33 cellular contexts compared by ENCODE assay signal in genomic region chr16:8517280-8517679, GRCh38.
"Had no signal": no experiment of that assay in that cellular context is flagged by ENCODE, and none has a peak within 500 bp of the region (broad histone marks: within the 10 kb centered on the region; RNA-seq: fewer than 3 reads in every experiment).

No MANE protein-coding gene starts in this region.

- H3K36me3 ChIP-seq: adrenal gland, brain microvascular endothelial cell, breast epithelium had no signal

- DNase-seq: activated B cell treated with CpG ODN at 0.5 μM for 24 hours; activated CD4-positive, alpha-beta memory T cell treated with anti-CD3 and anti-CD28 coated beads, Interleukin-2, amount 10 ng/mL, durations not matched to agents 7 days and 5 days; activated CD4-positive, alpha-beta T cell treated with anti-CD3 and anti-CD28 coated beads for 4 hours; activated CD4-positive, alpha-beta T cell treated with anti-CD3 and anti-CD28 coated beads, Interleukin-2, amount 10 ng/mL, durations not matched to agents 24 days and 14 days; activated CD4-positive, alpha-beta T cell treated with anti-CD3 and anti-CD28 coated beads, Interleukin-2, amount 50 U/mL, for 1 hour; activated CD4-positive, alpha-beta T cell treated with anti-CD3 and anti-CD28 coated beads, Interleukin-2, amount 50 U/mL, for 4 hours; activated CD4-positive, CD25-positive, alpha-beta regulatory T cell treated with anti-CD3 and anti-CD28 coated beads, Interleukin-2, amount 50 U/mL, for 72 hours; activated CD8-positive, alpha-beta memory T cell treated with anti-CD3 and anti-CD28 coated beads, Interleukin-2, amount 50 U/mL, for 4 hours; activated effector memory CD4-positive, alpha-beta T cell treated with anti-CD3 and anti-CD28 coated beads, Interleukin-2, amount 50 U/mL, for 16 hours; activated gamma-delta T cell treated with Interleukin-2 at 50 U/mL for 16 hours; activated naive CD4-positive, alpha-beta T cell; activated naive CD4-positive, alpha-beta T cell treated with anti-CD3 and anti-CD28 coated beads for 36 hours; activated naive CD4-positive, alpha-beta T cell treated with anti-CD3 and anti-CD28 coated beads, Interleukin-2, amount 50 U/mL, for 16 hours; activated naive CD8-positive, alpha-beta T cell treated with anti-CD3 and anti-CD28 coated beads for 36 hours; activated T-cell treated with anti-CD3 and anti-CD28 coated beads for 4 hours; activated T-cell treated with anti-CD3 and anti-CD28 coated beads, Interleukin-2, amount 50 U/mL, for 1 hour; activated T-cell treated with anti-CD3 and anti-CD28 coated beads, Interleukin-2, amount 50 U/mL, for 4 hours; activated T-cell treated with anti-CD3 and anti-CD28 coated beads, Interleukin-2, amount 50 U/mL, for 72 hours; adrenal gland; amniotic stem cell; aorta; body of pancreas; brain microvascular endothelial cell; central memory CD4-positive, alpha-beta T cell; T-helper 1 cell; T-helper 2 cell; T-helper 9 cell had no signal

- H3K27me3 ChIP-seq: adrenal gland, body of pancreas, brain microvascular endothelial cell had no signal

- H3K4me3 ChIP-seq: adrenal gland, body of pancreas, breast epithelium had no signal

- H3K4me1 ChIP-seq: adrenal gland, breast epithelium had no signal

- ATAC-seq: activated naive CD4-positive, alpha-beta T cell treated with anti-CD3 and anti-CD28 coated beads, Interleukin-2, amount 50 U/mL, for 72 hours; activated T-cell treated with anti-CD3 and anti-CD28 coated beads, Interleukin-2, amount 50 U/mL, for 4 hours; activated T-cell treated with anti-CD3 and anti-CD28 coated beads, Interleukin-2, amount 50 U/mL, for 72 hours; activated T-helper 17 cell treated with anti-CD3 and anti-CD28 coated beads, Interleukin-2, amount 50 U/mL, for 72 hours; body of pancreas had no signal

- FAIRE-seq: astrocyte, TTC549 had no signal

- H3K9me3 ChIP-seq: adrenal gland, body of pancreas, breast epithelium had no signal

- H3K27ac ChIP-seq: adrenal gland, body of pancreas, brain microvascular endothelial cell, breast epithelium, VCaP had no signal
